1 cellular context compared by ENCODE assay signal in genomic region chr21:41880153-41880552, GRCh38.
TF ChIP-seq lines count a peak whose summit lies in the region.

No MANE protein-coding gene starts in this region.

TF ChIP-seq in neural cell, 6 proteins besides CTCF, POLR2A, EP300 and RAD21 (continued from another document):
- TF ChIP-seq MXI1 (conservative IDR thresholded peaks at IDR 0.05; ENCODE audit: poor library complexity, severe bottlenecking): no peak
